ENCODE assay signal across 4 cellular contexts in genomic region chr17:43345515-43345914, GRCh38. TPM values are rescaled to one million over a fixed set of nuclear protein-coding genes. Genes with fewer than 3 reads are reported as not detected.
DNase-seq lines count a peak whose midpoint lies in the region; ATAC-seq, FAIRE-seq and TF ChIP-seq lines count a peak whose summit lies in the region.
"Not testable (repeated sequence)": the region's sequence is repeated elsewhere in the genome, so short reads cannot be mapped to it uniquely, and the experiment has no call there.

No MANE protein-coding gene starts in this region.

- not testable (repeated sequence) for H4K91ac ChIP-seq in trophoblast cell (ENCODE audit: low read depth, low read length)

- H3K18ac ChIP-seq in trophoblast cell (ENCODE audit: low read length), result peak overlapping the region; percentile 18

- H4K8ac ChIP-seq in trophoblast cell (ENCODE audit: low read depth, low read length), result not testable (repeated sequence)

- in situ Hi-C loops in K562 (cut with MboI), result not testable (repeated sequence)

- not testable (repeated sequence) for H2BK120ac ChIP-seq in trophoblast cell (ENCODE audit: insufficient read depth, low read length, poor library complexity)

- TF ChIP-seq POLR2A in K562 (conservative IDR thresholded peaks at IDR 0.05), result not testable (repeated sequence)

- H2BK5ac ChIP-seq in trophoblast cell (ENCODE audit: low read depth, low read length, poor library complexity), result not testable (repeated sequence)

- not testable (repeated sequence) for TF ChIP-seq RAD21 in K562 (CRISPR knock-in tag; conservative IDR thresholded peaks at IDR 0.05 in 1 of 2, IDR thresholded peaks at IDR 0.05 in 1 of 2)

- not testable (repeated sequence) for DNase-seq in HTR-8/SVneo (ENCODE audit: insufficient read length, low spot score); K562 (ENCODE audit: extremely low read depth in 1 of 4, low spot score in 3 of 4); trophoblast cell
- DNase-seq in fibroblast of villous mesenchyme (ENCODE audit: low read depth), result peak; percentile 64

- peak; percentile 51 for FAIRE-seq in HTR-8/SVneo (lab: Jason Lieb, UNC)
- FAIRE-seq in K562 (lab: Jason Lieb, UNC), result peak; percentile 64

- not testable (repeated sequence) for H3K36me3 ChIP-seq in K562 (ENCODE audit: control insufficient read depth, insufficient read depth, low read length); trophoblast cell (ENCODE audit: control insufficient read depth in 1 of 2, insufficient read depth in 2 of 2, low read length in 2 of 2)

- H3K14ac ChIP-seq in trophoblast cell (ENCODE audit: low read length), result not testable (repeated sequence)

- H3K27ac ChIP-seq in K562 (ENCODE audit: extremely low read depth, low read depth, low read length); trophoblast cell (ENCODE audit: low read depth, low read length): not testable (repeated sequence)

- H2AFZ ChIP-seq in K562 (ENCODE audit: low read depth, low read length); trophoblast cell (ENCODE audit: insufficient read depth, low read length, poor library complexity): not testable (repeated sequence)

- H2AK5ac ChIP-seq in trophoblast cell (ENCODE audit: low read length), result not testable (repeated sequence)

- H3K27me3 ChIP-seq in K562 (ENCODE audit: control insufficient read depth in 2 of 2, insufficient read depth in 2 of 2, low read length in 2 of 2); trophoblast cell (ENCODE audit: insufficient read depth, low read length): not testable (repeated sequence)

- H3K9me3 ChIP-seq in K562 (replicated peaks; ENCODE audit: control insufficient read depth, insufficient read depth, low read depth, low read length) (peaks cover 13% of the 10 kb centered on the region), trophoblast cell (ENCODE audit: insufficient read depth, low read depth, low read length) (peaks cover 19% of the 10 kb centered on the region)

- not testable (repeated sequence) for H3K9me1 ChIP-seq in K562 (ENCODE audit: control insufficient read depth, insufficient read depth, low read length)

- not testable (repeated sequence) for TF ChIP-seq EP300 in K562 (IDR thresholded peaks at IDR 0.05; ENCODE audit: low read length)

- H3K23ac ChIP-seq in trophoblast cell (ENCODE audit: low read length), result not testable (repeated sequence)

- WGBS in K562 (ENCODE audit: insufficient coverage, low coverage, missing lambda C conversion rate), result 9% methylated on average over 3 of the region's 3 CpGs
- no CpG with 5 or more reads among the region's 3 CpGs for WGBS in trophoblast cell (ENCODE audit: extremely low coverage, insufficient coverage, insufficient read length)

- H3K4me3 ChIP-seq in K562; fibroblast of villous mesenchyme (ENCODE audit: low read depth, low read length); trophoblast cell (ENCODE audit: low read depth, low read length): not testable (repeated sequence)

- not testable (repeated sequence) for H4K20me1 ChIP-seq in K562 (replicated peaks; ENCODE audit: control insufficient read depth, insufficient read depth, low read length)

- not testable (repeated sequence) for H3K4ac ChIP-seq in trophoblast cell (ENCODE audit: low read depth, low read length)

- H2BK12ac ChIP-seq in trophoblast cell (ENCODE audit: low read length), result peak overlapping the region; percentile 50

- CTCF ChIA-PET in K562 (lab: Yijun Ruan, JAX; ENCODE audit: low intra/inter-chr PET ratio), result not testable (repeated sequence)

- not testable (repeated sequence) for BruUV-seq in K562 (replicated peaks; lab: Mats Ljungman, UMichigan)

- intact Hi-C loops in K562 (cut with micrococcal nuclease), result not testable (repeated sequence)

- ATAC-seq in K562, result not testable (repeated sequence)

- TF ChIP-seq CTCF in K562 (IDR thresholded peaks at IDR 0.05 in 2 of 3, conservative IDR thresholded peaks at IDR 0.05 in 1 of 3; ENCODE audit: insufficient read depth in 2 of 3, low read depth in 1 of 3, low read length in 3 of 3); fibroblast of villous mesenchyme (IDR thresholded peaks at IDR 0.05; ENCODE audit: insufficient read depth, low read depth, low read length): not testable (repeated sequence)

- POLR2A ChIA-PET in K562 (lab: Yijun Ruan, JAX), result interaction anchor here (0.9 kb wide), 1 partner anchor 20 kb away, joined by 4 read pairs; no protein-coding TSS in a partner anchor

- not testable (repeated sequence) for H4K12ac ChIP-seq in trophoblast cell (ENCODE audit: low read depth, low read length)

- H3K4me2 ChIP-seq in K562 (ENCODE audit: insufficient read depth, low read length); trophoblast cell (ENCODE audit: low read length): not testable (repeated sequence)

- H3K9ac ChIP-seq in K562 (ENCODE audit: insufficient read depth in 1 of 2, low read depth in 2 of 2, low read length in 2 of 2); trophoblast cell (ENCODE audit: low read length): not testable (repeated sequence)

- not testable (repeated sequence) for H3K4me1 ChIP-seq in K562 (replicated peaks in 1 of 2; ENCODE audit: control insufficient read depth in 2 of 2, insufficient read depth in 2 of 2, low read length in 2 of 2)
- H3K4me1 ChIP-seq in trophoblast cell (ENCODE audit: control insufficient read depth in 1 of 2, insufficient read depth in 2 of 2, low read length in 2 of 2), result peaks cover 8 to 11% of the 10 kb centered on the region in 2 experiments

- H3K79me1 ChIP-seq in trophoblast cell (ENCODE audit: low read length), result not testable (repeated sequence)

- not testable (repeated sequence) for H3K79me2 ChIP-seq in K562 (ENCODE audit: control insufficient read depth, insufficient read depth, low read length); trophoblast cell (ENCODE audit: control insufficient read depth, insufficient read depth, low read length, poor library complexity)

RNA-seq across cellular contexts. Expression of gene ARL4D, which starts 53.3 kb away (rescaled TPM):
- 0.26 and 0.72 TPM in 2 replicates for total RNA-seq in K562 (2011; cell fraction: chromatin; rRNA removed; ENCODE audit: low replicate concordance)
- total RNA-seq in K562 (2011; cell fraction: nucleolus; rRNA removed), result 0.50 and 0.92 TPM in 2 replicates
- total RNA-seq in K562 (2011; cell fraction: nucleoplasm; rRNA removed), result 0.38 and 0.73 TPM in 2 replicates
- 0.41 and 0.61 TPM in 2 replicates for total RNA-seq in K562 (2014; rRNA removed)
- total RNA-seq in K562 (2014; rRNA removed; fragmentation: Illumina TruSeq; extraction: Trizol), result 0.16 and 0.18 TPM in 2 replicates
- total RNA-seq in K562 (2015; rRNA removed; fragmentation: Illumina TruSeq; extraction: Trizol), result 0.43 and 0.49 TPM in 2 replicates
- total RNA-seq in K562 (2021), result 0.47 and 0.53 TPM in 2 replicates
- 0.21 and 0.31 TPM in 2 replicates for polyA plus RNA-seq in K562 (2011; rRNA removed)
- polyA plus RNA-seq in K562 (2011; cell fraction: cytosol; rRNA removed), result 0.40 and 0.41 TPM in 2 replicates
- 0.20 and 0.31 TPM in 2 replicates for polyA plus RNA-seq in K562 (2011; cell fraction: nucleus; rRNA removed)
- polyA plus RNA-seq in K562 (2012), result 0.64 and 1.6 TPM in 2 replicates
- 0.34 and 0.43 TPM in 2 replicates for polyA plus RNA-seq in K562 (2014; fragmentation: Illumina TruSeq; extraction: Trizol)
- polyA plus RNA-seq in K562 (2014; fragmentation: Nextera tagmentation; extraction: Ambion mirVana), result under 1 TPM in 1 of 2 experiments, not detected in 1; 0.07 TPM
- 0.21 and 0.62 TPM in 2 replicates for polyA plus RNA-seq in K562 (2014; rRNA removed)
- 0.12 and 0.32 TPM in 2 replicates for polyA minus RNA-seq in K562 (2011; rRNA and poly(A)+ RNA removed)
- polyA minus RNA-seq in K562 (2011; cell fraction: cytosol; rRNA and poly(A)+ RNA removed), result not detected in 2 replicates
- polyA minus RNA-seq in K562 (2011; cell fraction: nucleus; rRNA and poly(A)+ RNA removed), result 0.33 and 0.40 TPM in 2 replicates
- 15.1 and 20.0 TPM in 2 replicates for total RNA-seq in fibroblast of villous mesenchyme
- polyA plus RNA-seq in trophoblast cell (2013), result 11.4 and 12.1 TPM in 2 replicates
